Comparison of ENCODE assay signal across 13 cellular contexts in genomic region chr4:108954880-108955279, GRCh38.
"Had no signal": no experiment of that assay in that cellular context is flagged by ENCODE, and none has a peak within 500 bp of the region (broad histone marks: within the 10 kb centered on the region; RNA-seq: fewer than 3 reads in every experiment).

No MANE protein-coding gene starts in this region.

- FAIRE-seq: urothelium cell line had no signal

- H3K4me1 ChIP-seq: right atrium auricular region had no signal

- H3K27ac ChIP-seq: right atrium auricular region, tibial nerve had no signal

- H3K4me3 ChIP-seq: right atrium auricular region, tibial nerve had no signal

- H3K27me3 ChIP-seq: right atrium auricular region, tibial nerve had no signal

- ATAC-seq: activated T-cell treated with anti-CD3 and anti-CD28 coated beads, Interleukin-2, amount 50 U/mL, for 72 hours; left lobe of liver had no signal

- H3K9me3 ChIP-seq: right atrium auricular region, tibial nerve had no signal

- DNase-seq: activated CD4-positive, alpha-beta T cell treated with anti-CD3 and anti-CD28 coated beads, Interleukin-2, amount 50 U/mL, for 4 hours; activated effector memory CD4-positive, alpha-beta T cell treated with anti-CD3 and anti-CD28 coated beads, Interleukin-2, amount 50 U/mL, for 16 hours; activated naive CD4-positive, alpha-beta T cell treated with anti-CD3 and anti-CD28 coated beads, Interleukin-2, amount 50 U/mL, for 16 hours; activated T-cell treated with anti-CD3 and anti-CD28 coated beads, Interleukin-2, amount 50 U/mL, for 72 hours; effector memory CD4-positive, alpha-beta T cell; glutamatergic neuron; hypothalamus; islet precursor cell; naive B cell had no signal

- H3K36me3 ChIP-seq: right atrium auricular region, tibial nerve had no signal
